ENCODE assay signal across 8 cellular contexts in genomic region chr15:69523010-69524001, GRCh38.
A peak's percentile ranks its signal among the peaks of the same experiment; 100 is the strongest.
DNase-seq lines count a peak whose midpoint lies in the region; ATAC-seq, FAIRE-seq and TF ChIP-seq lines count a peak whose summit lies in the region.

No MANE protein-coding gene starts in this region.

- H3K27me3 ChIP-seq in left lung = peaks cover 0 to 10% of the 10 kb centered on the region in 2 donors

- H3K4me3 ChIP-seq in left lung = no peak overlapping the region

- peak; percentile 44 to 70 for TF ChIP-seq CTCF in left lung (IDR thresholded peaks at IDR 0.05)

- no peak overlapping the region for H3K27ac ChIP-seq in left lung

- H3K9me3 ChIP-seq in left lung = no peaks in the 10 kb centered on the region

- intact Hi-C loops in left lung (cut with DNase I) = no loop called here

- ATAC-seq in left lung = peak; percentile 93
- no peak for ATAC-seq in HG02938 (IDR thresholded peaks at IDR 0.05; ENCODE audit: unreplicated experiment)

- DNase-seq in GM19238 (ENCODE audit: insufficient read length, low spot score) = peak; percentile 42
- DNase-seq in NCI-H2196 treated with DMSO at 0.1 percent for 48 hours (lab: John Stamatoyannopoulos, UW; ENCODE audit: unreplicated experiment) = peak; percentile 29
- peak; percentile 49 for DNase-seq in activated CD4-positive, alpha-beta T cell treated with anti-CD3 and anti-CD28 coated beads for 1 hour
- DNase-seq in cerebellar cortex (ENCODE audit: low spot score) = peak; percentile 70
- DNase-seq in left lung = peak; percentile 77 to 87
- DNase-seq in stimulated activated CD4-positive, alpha-beta T cell treated with anti-CD3 and anti-CD28 coated beads, Interleukin-4, amount 100 ng/mL, for 48 hours (ENCODE audit: low read depth in 2 of 2) = peak; percentile 56 to 76

- H3K36me3 ChIP-seq in left lung = no peaks in the 10 kb centered on the region

- no peaks in the 10 kb centered on the region for H3K4me1 ChIP-seq in left lung

- peak; percentile 56 for FAIRE-seq in A204.1 (lab: Jason Lieb, UNC)

Comparison
In these comparisons a context has a peak if more than half of its experiments do, and no peak if none do; other contexts are left out.
1. DNase-seq: peak in every context shown above with its lines; median percentile 82 in left lung; 70 in cerebellar cortex; 66 in stimulated activated CD4-positive, alpha-beta T cell treated with anti-CD3 and anti-CD28 coated beads, Interleukin-4, amount 100 ng/mL, for 48 hours; 49 in activated CD4-positive, alpha-beta T cell treated with anti-CD3 and anti-CD28 coated beads for 1 hour; 42 in GM19238; 29 in NCI-H2196 treated with DMSO at 0.1 percent for 48 hours.